In the genomic region with DNA sequence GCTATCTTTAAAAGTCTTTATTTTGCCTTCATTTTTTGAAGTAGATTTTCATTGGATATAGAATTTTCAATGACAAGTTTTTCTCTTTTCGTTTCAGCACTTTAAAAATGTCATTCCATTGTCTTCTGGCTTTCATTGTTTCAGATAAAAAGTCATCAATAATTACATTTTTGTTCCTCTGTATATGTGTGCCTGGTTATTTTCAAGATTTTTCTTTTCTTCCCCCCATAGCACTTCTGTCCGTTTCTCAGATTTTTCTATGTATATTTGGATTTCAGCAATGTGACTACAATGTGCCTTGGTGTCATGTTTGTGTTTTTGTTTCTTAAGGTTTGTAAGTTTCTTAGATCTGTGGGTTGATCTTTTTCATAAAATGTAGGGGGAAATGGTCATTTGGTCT, we compare ENCODE assay signal across 21 cellular contexts.
A peak's percentile ranks its signal among the peaks of the same experiment; 100 is the strongest.
DNase-seq lines count a peak whose midpoint lies in the region; ATAC-seq, FAIRE-seq and TF ChIP-seq lines count a peak whose summit lies in the region.
"Had no signal": no experiment of that assay in that cellular context is flagged by ENCODE, and none has a peak within 500 bp of the region (broad histone marks: within the 10 kb centered on the region; RNA-seq: fewer than 3 reads in every experiment).

No MANE protein-coding gene starts in this region.

- no peaks in the 10 kb centered on the region for H3K27me3 ChIP-seq in K562 (ENCODE audit: control insufficient read depth in 2 of 2, insufficient read depth in 2 of 2, low read length in 2 of 2)
- H3K27me3 ChIP-seq: BLaER1 had no signal

- no peak overlapping the region for H3K27ac ChIP-seq in K562 (ENCODE audit: extremely low read depth, low read depth, low read length)
- H3K27ac ChIP-seq: BLaER1, C4-2B, GM23248 had no signal

- H3K4me3 ChIP-seq in K562 = no peak overlapping the region
- H3K4me3 ChIP-seq: BLaER1, GM23248 had no signal

- H3K36me3 ChIP-seq in K562 (ENCODE audit: control insufficient read depth, insufficient read depth, low read length) = no peaks in the 10 kb centered on the region
- H3K36me3 ChIP-seq: BLaER1 had no signal

- H3K4me1 ChIP-seq in K562 (replicated peaks in 1 of 2; ENCODE audit: control insufficient read depth in 2 of 2, insufficient read depth in 2 of 2, low read length in 2 of 2) = no peaks in the 10 kb centered on the region
- H3K4me1 ChIP-seq: BLaER1 had no signal

- no peak for ATAC-seq in K562
- ATAC-seq in HG03460 (IDR thresholded peaks at IDR 0.05; ENCODE audit: unreplicated experiment) = no peak
- no peak for ATAC-seq in GM21619 (IDR thresholded peaks at IDR 0.05; ENCODE audit: unreplicated experiment)
- ATAC-seq: CD8-positive, alpha-beta T cell had no signal

- H3K79me2 ChIP-seq in K562 (ENCODE audit: control insufficient read depth, insufficient read depth, low read length) = no peaks in the 10 kb centered on the region

- no peak overlapping the region for H3K9ac ChIP-seq in K562 (ENCODE audit: insufficient read depth in 1 of 2, low read depth in 2 of 2, low read length in 2 of 2)
- H3K9ac ChIP-seq: BLaER1, GM23248 had no signal

- POLR2A ChIA-PET in K562 (lab: Yijun Ruan, JAX) = no interaction called here

- no peaks in the 10 kb centered on the region for H3K9me1 ChIP-seq in K562 (ENCODE audit: control insufficient read depth, insufficient read depth, low read length)

- intact Hi-C loops in K562 (cut with micrococcal nuclease) = no loop called here

- TF ChIP-seq RAD21 in K562 (CRISPR knock-in tag; conservative IDR thresholded peaks at IDR 0.05 in 1 of 2, IDR thresholded peaks at IDR 0.05 in 1 of 2) = no peak

- no peak overlapping the region for H2AFZ ChIP-seq in K562 (ENCODE audit: low read depth, low read length)
- H2AFZ ChIP-seq: GM23248 had no signal

- TF ChIP-seq CTCF in K562 (IDR thresholded peaks at IDR 0.05 in 2 of 3, conservative IDR thresholded peaks at IDR 0.05 in 1 of 3; ENCODE audit: insufficient read depth in 2 of 3, low read depth in 1 of 3, low read length in 3 of 3) = no peak

- H3K9me3 ChIP-seq in K562 (replicated peaks; ENCODE audit: control insufficient read depth, insufficient read depth, low read depth, low read length) = no peaks in the 10 kb centered on the region

- WGBS in K562 (ENCODE audit: insufficient coverage, low coverage, missing lambda C conversion rate) = 0% methylated on average over 2 of the region's 2 CpGs

- H4K20me1 ChIP-seq in K562 (replicated peaks; ENCODE audit: control insufficient read depth, insufficient read depth, low read length) = no peaks in the 10 kb centered on the region
- H4K20me1 ChIP-seq: BLaER1 had no signal

- in situ Hi-C loops in KBM-7 (cut with MboI; ENCODE audit: low pct_unique_long_range_greater_than_20kb, low sequenced_read_pairs) = no loop called here
- in situ Hi-C loops in K562 (cut with MboI) = no loop called here

- no TSS peak for BruUV-seq in K562 (replicated peaks; lab: Mats Ljungman, UMichigan)

- DNase-seq in KBM-7 = peak; percentile 4
- DNase-seq in amniotic epithelial cell (ENCODE audit: low read depth) = peak; percentile 0
- no peak for DNase-seq in K562 (ENCODE audit: extremely low read depth in 1 of 4, low spot score in 3 of 4)
- no peak for DNase-seq in activated T-cell treated with anti-CD3 and anti-CD28 coated beads, Interleukin-2, amount 50 U/mL, for 48 hours
- DNase-seq: CD4-positive, CD25-positive, alpha-beta regulatory T cell; CD8-positive, alpha-beta T cell; DMS 273 treated with DMSO at 0.1 percent for 48 hours; DMS79; EL; GF-D8; GM23248; H7; HCEC 1CT had no signal

- no peak for TF ChIP-seq POLR2A in K562 (conservative IDR thresholded peaks at IDR 0.05)

- TF ChIP-seq EP300 in K562 (IDR thresholded peaks at IDR 0.05; ENCODE audit: low read length) = no peak

- CTCF ChIA-PET in K562 (lab: Yijun Ruan, JAX; ENCODE audit: low intra/inter-chr PET ratio) = no interaction called here

- peak; percentile 6 for FAIRE-seq in G401.6 (lab: Jason Lieb, UNC)
- FAIRE-seq in K562 (lab: Jason Lieb, UNC) = no peak
- FAIRE-seq: D721Med, GM12892, H1 had no signal

- H3K4me2 ChIP-seq in K562 (ENCODE audit: insufficient read depth, low read length) = no peak overlapping the region
- H3K4me2 ChIP-seq: BLaER1 had no signal

TF ChIP-seq in K562, 482 proteins besides CTCF, POLR2A, EP300 and RAD21:
- TF ChIP-seq TRIM28 (IDR thresholded peaks at IDR 0.05) (peak; percentile 90), CHD2 (IDR thresholded peaks at IDR 0.05; ENCODE audit: low read depth, low read length) (no peak), SREBF1 (IDR thresholded peaks at IDR 0.05; ENCODE audit: borderline replicate concordance, low read depth, low read length) (no peak), KLF10 (CRISPR knock-in tag; IDR thresholded peaks at IDR 0.05) (no peak), TAF15 (IDR thresholded peaks at IDR 0.05; ENCODE audit: low read depth, low read length) (no peak), PTTG1 (tag; IDR thresholded peaks at IDR 0.05; ENCODE audit: low read depth) (no peak), BRD4 (IDR thresholded peaks at IDR 0.05) (no peak), FOXJ3 (CRISPR knock-in tag; IDR thresholded peaks at IDR 0.05) (no peak), GABPB1 (CRISPR knock-in tag; IDR thresholded peaks at IDR 0.05) (no peak), TRIM24 (IDR thresholded peaks at IDR 0.05) (peak in 1 of 2 experiments; percentile 45; a peak in 1 of 4 replicates), ZNF133 (CRISPR knock-in tag; IDR thresholded peaks at IDR 0.05) (no peak), MAZ (CRISPR knock-in tag; conservative IDR thresholded peaks at IDR 0.05 in 1 of 2, IDR thresholded peaks at IDR 0.05 in 1 of 2) (no peak), FIP1L1 (IDR thresholded peaks at IDR 0.05; ENCODE audit: low read depth, low read length, poor library complexity, severe bottlenecking) (no peak), CBX3 (IDR thresholded peaks at IDR 0.05; ENCODE audit: borderline replicate concordance in 1 of 2, low read length in 2 of 2) (peak in 1 of 2 experiments; percentile 81; a peak in 2 of 3 replicates)
- TF ChIP-seq, protein P1, sequence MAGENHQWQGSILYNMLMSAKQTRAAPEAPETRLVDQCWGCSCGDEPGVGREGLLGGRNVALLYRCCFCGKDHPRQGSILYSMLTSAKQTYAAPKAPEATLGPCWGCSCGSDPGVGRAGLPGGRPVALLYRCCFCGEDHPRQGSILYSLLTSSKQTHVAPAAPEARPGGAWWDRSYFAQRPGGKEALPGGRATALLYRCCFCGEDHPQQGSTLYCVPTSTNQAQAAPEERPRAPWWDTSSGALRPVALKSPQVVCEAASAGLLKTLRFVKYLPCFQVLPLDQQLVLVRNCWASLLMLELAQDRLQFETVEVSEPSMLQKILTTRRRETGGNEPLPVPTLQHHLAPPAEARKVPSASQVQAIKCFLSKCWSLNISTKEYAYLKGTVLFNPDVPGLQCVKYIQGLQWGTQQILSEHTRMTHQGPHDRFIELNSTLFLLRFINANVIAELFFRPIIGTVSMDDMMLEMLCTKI (IDR thresholded peaks at IDR 0.05; ENCODE audit: partially characterized antibody) = no peak
- TF ChIP-seq, protein P2, sequence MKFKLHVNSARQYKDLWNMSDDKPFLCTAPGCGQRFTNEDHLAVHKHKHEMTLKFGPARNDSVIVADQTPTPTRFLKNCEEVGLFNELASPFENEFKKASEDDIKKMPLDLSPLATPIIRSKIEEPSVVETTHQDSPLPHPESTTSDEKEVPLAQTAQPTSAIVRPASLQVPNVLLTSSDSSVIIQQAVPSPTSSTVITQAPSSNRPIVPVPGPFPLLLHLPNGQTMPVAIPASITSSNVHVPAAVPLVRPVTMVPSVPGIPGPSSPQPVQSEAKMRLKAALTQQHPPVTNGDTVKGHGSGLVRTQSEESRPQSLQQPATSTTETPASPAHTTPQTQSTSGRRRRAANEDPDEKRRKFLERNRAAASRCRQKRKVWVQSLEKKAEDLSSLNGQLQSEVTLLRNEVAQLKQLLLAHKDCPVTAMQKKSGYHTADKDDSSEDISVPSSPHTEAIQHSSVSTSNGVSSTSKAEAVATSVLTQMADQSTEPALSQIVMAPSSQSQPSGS (CRISPR knock-in tag; IDR thresholded peaks at IDR 0.05) = no peak

Comparison
In these comparisons a context has a peak if more than half of its experiments do, and no peak if none do; other contexts are left out.
1. DNase-seq: peak in KBM-7 (single experiment) and amniotic epithelial cell (single experiment); none in K562 (0 of 4) and activated T-cell treated with anti-CD3 and anti-CD28 coated beads, Interleukin-2, amount 50 U/mL, for 48 hours (0 of 2).